In the genomic region with DNA sequence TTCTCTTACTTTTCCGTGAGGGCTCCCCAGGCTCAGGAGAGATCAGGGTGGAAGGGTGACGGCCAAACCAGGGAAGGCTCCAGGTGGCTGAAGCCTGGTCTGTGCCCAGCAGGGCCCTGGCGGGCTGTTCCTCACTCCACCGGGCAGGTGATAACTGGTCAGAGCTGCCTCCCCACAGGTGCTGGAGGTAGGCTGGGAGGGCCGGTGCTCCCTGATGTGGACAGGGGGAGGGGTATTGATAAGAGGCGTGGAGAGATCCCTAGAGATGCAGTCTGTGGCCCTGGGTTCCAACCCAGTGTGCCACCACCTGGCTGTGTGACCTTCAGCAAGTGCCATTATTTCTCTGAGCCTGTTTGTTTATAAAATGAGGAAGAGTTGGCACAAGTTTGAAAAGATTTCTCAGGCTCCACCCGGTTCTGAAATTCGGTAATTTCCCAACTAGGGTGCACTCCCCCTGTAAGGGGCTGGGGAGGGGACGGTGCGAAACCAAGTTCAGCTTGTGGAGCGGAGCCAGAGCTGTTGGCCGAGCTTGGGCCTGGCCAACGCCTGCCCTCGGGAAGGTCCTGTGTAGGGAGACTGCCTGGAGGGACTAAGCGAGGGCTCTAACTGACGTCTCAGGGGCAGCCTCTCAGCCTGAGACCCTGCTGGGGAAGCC, we compare ENCODE assay signal across 9 cellular contexts. TPM values are rescaled to one million over a fixed set of nuclear protein-coding genes. Genes with fewer than 3 reads are reported as not detected.
DNase-seq lines count a peak whose midpoint lies in the region; ATAC-seq, FAIRE-seq and TF ChIP-seq lines count a peak whose summit lies in the region.
"Had no signal": no experiment of that assay in that cellular context is flagged by ENCODE, and none has a peak within 500 bp of the region (broad histone marks: within the 10 kb centered on the region; RNA-seq: fewer than 3 reads in every experiment).

No MANE protein-coding gene starts in this region.

- H3K36me3 Mint-ChIP-seq in T-cell = no peaks in the 10 kb centered on the region

- TF ChIP-seq EP300 in ovary (IDR thresholded peaks at IDR 0.05) = peak; percentile 65

- H3K4me3 ChIP-seq in fibroblast of pulmonary artery (replicated peaks; ENCODE audit: low read depth, low read length) (peak overlapping the region; percentile 59), ovary (peak overlapping the region; percentile 73)

- CTCF ChIA-PET in T-cell (lab: Charles Lee) = interaction anchor here in 1 of 2 donors (1.3 to 4.3 kb wide), 4 partner anchors 16 to 24 kb away, joined by 4 to 43 read pairs (median 14); a partner anchor contains a TSS

- no peak for ATAC-seq in Right ventricle myocardium superior (ENCODE audit: poor library complexity)
- ATAC-seq in left ventricle myocardium superior = no peak
- ATAC-seq in T-cell (replicated peaks in 1 of 4) = peak in 1 of 4 experiments; percentile 0
- no peak for ATAC-seq in GM18870 (IDR thresholded peaks at IDR 0.05; ENCODE audit: unreplicated experiment)

- no peak for FAIRE-seq in RCC 7860 (lab: Jason Lieb, UNC)

- peak; percentile 68 for DNase-seq in Right ventricle myocardium superior
- no peak for DNase-seq in left ventricle myocardium superior
- DNase-seq in T-cell = peak in 2 of 34 experiments; percentile 13 to 47
- DNase-seq in fibroblast of pulmonary artery (ENCODE audit: low read depth) = peak; percentile 68
- peak; percentile 74 to 83 (median 80) for DNase-seq in ovary
- no peak for DNase-seq in RCC 7860 (ENCODE audit: low spot score)
- no peak for DNase-seq in NCI-H1436 treated with DMSO at 0.1 percent for 48 hours (lab: John Stamatoyannopoulos, UW)

- no peaks in the 10 kb centered on the region for H3K36me3 ChIP-seq in ovary

- H3K4me1 ChIP-seq in ovary (ENCODE audit: insufficient read depth) = peaks cover 18% of the 10 kb centered on the region

- TF ChIP-seq CTCF in fibroblast of pulmonary artery (IDR thresholded peaks at IDR 0.05; ENCODE audit: low read length, missing control alignments) (no peak), ovary (IDR thresholded peaks at IDR 0.05) (no peak)

- peaks cover 34 to 42% (median 41%) of the 10 kb centered on the region in 3 donors for H3K4me1 Mint-ChIP-seq in T-cell

- peaks cover 0 to 4% of the 10 kb centered on the region in 2 donors for H3K27me3 Mint-ChIP-seq in T-cell

- 32 to 38% (median 35%) methylated on average over 16 of the region's 16 CpGs for WGBS in ovary, 3 donors

- peak overlapping the region; percentile 88 to 90 (median 89) for H3K4me3 Mint-ChIP-seq in T-cell

- intact Hi-C loops in Right ventricle myocardium superior (cut with DNase I) = no loop called here
- intact Hi-C loops in left ventricle myocardium superior (cut with micrococcal nuclease) = no loop called here
- intact Hi-C loops in ovary (cut with DNase I) = loop anchor here in 1 of 4 donors (2.0 kb wide), 1 partner anchor 17 kb away; no protein-coding TSS in a partner anchor

- no peaks in the 10 kb centered on the region for H3K9me3 Mint-ChIP-seq in T-cell

- H3K27me3 ChIP-seq in ovary = no peaks in the 10 kb centered on the region

- POLR2A ChIA-PET in T-cell (lab: Charles Lee) = interaction anchor here (0.6 to 2.8 kb wide), 4 partner anchors 11 to 25 kb away, joined by 3 to 16 read pairs (median 9); no protein-coding TSS in a partner anchor

- no peak for TF ChIP-seq POLR2A in ovary (IDR thresholded peaks at IDR 0.05)

- H3K27ac ChIP-seq in ovary = peak overlapping the region; percentile 95 to 96

- peak overlapping the region; percentile 22 to 39 for H3K27ac Mint-ChIP-seq in T-cell

- H3K9me3 ChIP-seq in ovary = no peaks in the 10 kb centered on the region

RNA-seq across cellular contexts. Expression of a gene that starts 1.0 kb away (rescaled TPM):
- total RNA-seq in Right ventricle myocardium superior = 46.1 TPM
- total RNA-seq in left ventricle myocardium superior = 58.9 TPM
- total RNA-seq in T-cell = 100 to 1,000 TPM in 1 of 5 donors, 10 to 100 TPM in 1, 1 to 10 TPM in 3; 5.9 to 103 (median 7.3) TPM
- 1,000 to 10,000 TPM in 2 of 7 donors, 100 to 1,000 TPM in 5; 142 to 1,603 (median 414) TPM for total RNA-seq in ovary
- 100 to 1,000 TPM in 1 of 2 donors, 10 to 100 TPM in 1; 41.7 to 159 TPM for polyA plus RNA-seq in ovary

RNA-seq across cellular contexts. Expression of a gene that starts 19.5 kb away (rescaled TPM):
- total RNA-seq in Right ventricle myocardium superior (23.5 TPM), left ventricle myocardium superior (26.5 TPM), T-cell (10 to 100 TPM; 24.8 to 30.3 (median 25.9) TPM), ovary (10 to 100 TPM; 24.9 to 48.7 (median 28.9) TPM)
- 10 to 100 TPM; 13.6 to 26.2 TPM for polyA plus RNA-seq in ovary

RNA-seq across cellular contexts. Expression of a gene that starts 29.3 kb away (rescaled TPM):
- 0.35 TPM for total RNA-seq in Right ventricle myocardium superior
- not detected for total RNA-seq in left ventricle myocardium superior
- under 1 TPM in 1 of 5 donors, not detected in 4; 0.41 TPM for total RNA-seq in T-cell
- 1 to 10 TPM; 1.4 to 4.5 (median 2.8) TPM for total RNA-seq in ovary
- polyA plus RNA-seq in ovary = 1 to 10 TPM in 1 of 2 donors, under 1 TPM in 1; 0.32 to 3.4 TPM
- total RNA-seq: glomerular endothelial cell had no signal

RNA-seq across cellular contexts. Expression of a gene that starts 43.5 kb away (rescaled TPM):
- 19.8 TPM for total RNA-seq in Right ventricle myocardium superior
- total RNA-seq in left ventricle myocardium superior = 22.2 TPM
- total RNA-seq in T-cell = 100 to 1,000 TPM in 2 of 5 donors, 10 to 100 TPM in 3; 31.7 to 480 (median 38.4) TPM
- 10 to 100 TPM; 20.8 to 84.1 (median 38.6) TPM for total RNA-seq in ovary
- 10 to 100 TPM; 16.8 to 21.8 TPM for polyA plus RNA-seq in ovary

Comparison
In these comparisons a context has a peak if more than half of its experiments do, and no peak if none do; other contexts are left out.
1. DNase-seq: peak in Right ventricle myocardium superior (single experiment), fibroblast of pulmonary artery (single experiment) and ovary (5 of 5); none in left ventricle myocardium superior (single experiment), RCC 7860 (single experiment) and NCI-H1436 treated with DMSO at 0.1 percent for 48 hours (single experiment).